Comparison of ENCODE assay signal across 11 cellular contexts in genomic region chr6:119966484-119966883, GRCh38.
DNase-seq lines count a peak whose midpoint lies in the region; ATAC-seq, FAIRE-seq and TF ChIP-seq lines count a peak whose summit lies in the region.
"Had no signal": no experiment of that assay in that cellular context is flagged by ENCODE, and none has a peak within 500 bp of the region (broad histone marks: within the 10 kb centered on the region; RNA-seq: fewer than 3 reads in every experiment).

No MANE protein-coding gene starts in this region.

- H3K4me1 ChIP-seq in K562 (replicated peaks in 1 of 2; ENCODE audit: control insufficient read depth in 2 of 2, insufficient read depth in 2 of 2, low read length in 2 of 2): no peaks in the 10 kb centered on the region
- H3K4me1 ChIP-seq: gastrocnemius medialis had no signal

- peak; percentile 24 to 62; a peak in 3 of 4 replicates for TF ChIP-seq RAD21 in K562 (CRISPR knock-in tag; conservative IDR thresholded peaks at IDR 0.05 in 1 of 2, IDR thresholded peaks at IDR 0.05 in 1 of 2)

- H3K4me3 ChIP-seq in K562: no peak overlapping the region
- H3K4me3 ChIP-seq: gastrocnemius medialis had no signal

- DNase-seq in DMS53 (lab: John Stamatoyannopoulos, UW) (peak; percentile 17), DMS53 treated with DMSO at 0.1 percent for 48 hours (lab: John Stamatoyannopoulos, UW; ENCODE audit: unreplicated experiment) (no peak), K562 (ENCODE audit: extremely low read depth in 1 of 4, low spot score in 3 of 4) (peak; percentile 16 to 68 (median 26)), NCI-H446 (lab: John Stamatoyannopoulos, UW) (no peak), AG20443 (ENCODE audit: low spot score) (no peak), GM19240 (ENCODE audit: insufficient read length, low spot score) (no peak)
- DNase-seq: gastrocnemius medialis, NCI-H2107 had no signal

- no peak for TF ChIP-seq POLR2A in K562 (conservative IDR thresholded peaks at IDR 0.05)

- no peaks in the 10 kb centered on the region for H3K79me2 ChIP-seq in K562 (ENCODE audit: control insufficient read depth, insufficient read depth, low read length)

- no peak overlapping the region for H3K27ac ChIP-seq in K562 (ENCODE audit: extremely low read depth, low read depth, low read length)
- H3K27ac ChIP-seq: gastrocnemius medialis had no signal

- no peaks in the 10 kb centered on the region for H3K27me3 ChIP-seq in K562 (ENCODE audit: control insufficient read depth in 2 of 2, insufficient read depth in 2 of 2, low read length in 2 of 2)
- H3K27me3 ChIP-seq: gastrocnemius medialis had no signal

- intact Hi-C loops in K562 (cut with micrococcal nuclease): no loop called here

- BruUV-seq in K562 (replicated peaks; lab: Mats Ljungman, UMichigan): no TSS peak

- H4K20me1 ChIP-seq in K562 (replicated peaks; ENCODE audit: control insufficient read depth, insufficient read depth, low read length): no peaks in the 10 kb centered on the region

- peak overlapping the region; percentile 72 for H2AFZ ChIP-seq in K562 (ENCODE audit: low read depth, low read length)

- CTCF ChIA-PET in K562 (lab: Yijun Ruan, JAX; ENCODE audit: low intra/inter-chr PET ratio): no interaction called here

- H3K36me3 ChIP-seq in K562 (ENCODE audit: control insufficient read depth, insufficient read depth, low read length): no peaks in the 10 kb centered on the region
- H3K36me3 ChIP-seq: gastrocnemius medialis had no signal

- H3K9me3 ChIP-seq in K562 (replicated peaks; ENCODE audit: control insufficient read depth, insufficient read depth, low read depth, low read length): no peaks in the 10 kb centered on the region
- H3K9me3 ChIP-seq: gastrocnemius medialis had no signal

- peak; percentile 57 to 81 (median 71) for TF ChIP-seq CTCF in K562 (IDR thresholded peaks at IDR 0.05 in 2 of 3, conservative IDR thresholded peaks at IDR 0.05 in 1 of 3; ENCODE audit: insufficient read depth in 2 of 3, low read depth in 1 of 3, low read length in 3 of 3)

- in situ Hi-C loops in K562 (cut with MboI): no loop called here

- no peak for TF ChIP-seq EP300 in K562 (IDR thresholded peaks at IDR 0.05; ENCODE audit: low read length)

- 11% methylated on average over 8 of the region's 8 CpGs for WGBS in K562 (ENCODE audit: insufficient coverage, low coverage, missing lambda C conversion rate)

- peak overlapping the region; percentile 56 for H3K4me2 ChIP-seq in K562 (ENCODE audit: insufficient read depth, low read length)

- H3K9ac ChIP-seq in K562 (ENCODE audit: insufficient read depth in 1 of 2, low read depth in 2 of 2, low read length in 2 of 2): no peak overlapping the region

- peak; percentile 42 for FAIRE-seq in K562 (lab: Jason Lieb, UNC)
- FAIRE-seq: A204.1 had no signal

- no peaks in the 10 kb centered on the region for H3K9me1 ChIP-seq in K562 (ENCODE audit: control insufficient read depth, insufficient read depth, low read length)

- ATAC-seq in GM19043 (IDR thresholded peaks at IDR 0.05; ENCODE audit: low read depth, unreplicated experiment): peak; percentile 53
- ATAC-seq in HG03460 (IDR thresholded peaks at IDR 0.05; ENCODE audit: unreplicated experiment): peak; percentile 73
- peak; percentile 100 for ATAC-seq in K562
- ATAC-seq: gastrocnemius medialis had no signal

- POLR2A ChIA-PET in K562 (lab: Yijun Ruan, JAX): interaction anchor here (1.4 kb wide), 1 partner anchor 9 kb away, joined by 5 read pairs; no protein-coding TSS in a partner anchor

TF ChIP-seq in K562, 482 proteins besides CTCF, POLR2A, EP300 and RAD21:
- TF ChIP-seq HMGXB4 (CRISPR knock-in tag; IDR thresholded peaks at IDR 0.05) (no peak), NR3C1 (CRISPR knock-in tag; IDR thresholded peaks at IDR 0.05) (no peak), ETV6 (IDR thresholded peaks at IDR 0.05; ENCODE audit: borderline replicate concordance in 1 of 2, low read depth in 2 of 2, low read length in 1 of 2) (no peak), ETV6 (CRISPR knock-in tag; IDR thresholded peaks at IDR 0.05; ENCODE audit: borderline replicate concordance) (no peak), FOXJ2 (tag; IDR thresholded peaks at IDR 0.05) (no peak), SMC3 (conservative IDR thresholded peaks at IDR 0.05; ENCODE audit: insufficient read depth, low read depth, low read length) (peak; percentile 31; the same call in 1 of the 2 replicates), MAZ (CRISPR knock-in tag; conservative IDR thresholded peaks at IDR 0.05 in 1 of 2, IDR thresholded peaks at IDR 0.05 in 1 of 2) (peak in 1 of 2 experiments; percentile 43; a peak in 1 of 4 replicates), SREBF2 (CRISPR knock-in tag; IDR thresholded peaks at IDR 0.05) (no peak), RBM17 (IDR thresholded peaks at IDR 0.05; ENCODE audit: borderline replicate concordance, low read depth, low read length) (no peak), CTCFL (IDR thresholded peaks at IDR 0.05; ENCODE audit: borderline replicate concordance, insufficient read depth, low read depth, low read length, poor library complexity, severe bottlenecking) (peak; percentile 91), GATAD2B (IDR thresholded peaks at IDR 0.05; ENCODE audit: borderline replicate concordance) (no peak), TFAP4 (CRISPR knock-in tag; IDR thresholded peaks at IDR 0.05; ENCODE audit: borderline replicate concordance) (no peak), MCM2 (IDR thresholded peaks at IDR 0.05; ENCODE audit: low read depth) (no peak), ZNF655 (CRISPR knock-in tag; IDR thresholded peaks at IDR 0.05) (no peak), SIN3B (IDR thresholded peaks at IDR 0.05; ENCODE audit: low read depth) (no peak), SMARCA4 (IDR thresholded peaks at IDR 0.05) (no peak), ZBTB7A (IDR thresholded peaks at IDR 0.05; ENCODE audit: borderline replicate concordance, control insufficient read depth, low read depth, low read length) (peak; percentile 48; the same call in 1 of the 2 replicates), ZNF699 (CRISPR knock-in tag; IDR thresholded peaks at IDR 0.05; ENCODE audit: insufficient replicate concordance) (no peak), MED1 (CRISPR knock-in tag; IDR thresholded peaks at IDR 0.05; ENCODE audit: borderline replicate concordance) (no peak), ZNF76 (CRISPR knock-in tag; IDR thresholded peaks at IDR 0.05; ENCODE audit: borderline replicate concordance) (no peak), KDM1A (IDR thresholded peaks at IDR 0.05) (no peak), PML (IDR thresholded peaks at IDR 0.05; ENCODE audit: low read length) (no peak)

Comparison
In these comparisons a context has a peak if more than half of its experiments do, and no peak if none do; other contexts are left out.
1. DNase-seq: peak in DMS53 (single experiment) and K562 (4 of 4); none in DMS53 treated with DMSO at 0.1 percent for 48 hours (single experiment), NCI-H446 (0 of 2), AG20443 (single experiment) and GM19240 (single experiment).
2. Peak in every context shown above with its lines, with median percentiles within 50 percentile points of each other: ATAC-seq.